ENCODE assay signal across 29 cellular contexts in genomic region chr18:23398401-23398800, GRCh38. TPM values are rescaled to one million over a fixed set of nuclear protein-coding genes. Genes with fewer than 3 reads are reported as not detected.
DNase-seq lines count a peak whose midpoint lies in the region; ATAC-seq lines count a peak whose summit lies in the region.
"Had no signal": no experiment of that assay in that cellular context is flagged by ENCODE, and none has a peak within 500 bp of the region (broad histone marks: within the 10 kb centered on the region; RNA-seq: fewer than 3 reads in every experiment).

No MANE protein-coding gene starts in this region.

- ATAC-seq in activated naive CD8-positive, alpha-beta T cell treated with anti-CD3 and anti-CD28 coated beads, Interleukin-2, amount 50 U/mL, for 24 hours: no peak
- ATAC-seq in T-cell (replicated peaks in 1 of 4): peak in 1 of 4 experiments; percentile 16
- ATAC-seq in GM21515 (IDR thresholded peaks at IDR 0.05; ENCODE audit: unreplicated experiment): no peak
- ATAC-seq: HCT116, K562, left lung, T-helper 17 cell had no signal

- H3K4me1 ChIP-seq in SJCRH30: peaks cover 18% of the 10 kb centered on the region

- H3K9me3 ChIP-seq in SJCRH30 (replicated peaks): no peaks in the 10 kb centered on the region
- H3K9me3 ChIP-seq: Caco-2, left lung, stomach, tibial nerve had no signal

- no peak for DNase-seq in activated naive CD8-positive, alpha-beta T cell treated with anti-CD3 and anti-CD28 coated beads, Interleukin-2, amount 50 U/mL, for 24 hours
- DNase-seq in activated naive CD8-positive, alpha-beta T cell treated with anti-CD3 and anti-CD28 coated beads for 36 hours: no peak
- DNase-seq in T-cell (no peak), fibroblast of peridontal ligament (ENCODE audit: extremely low read depth) (peak; percentile 23), NCI-H1417 (lab: John Stamatoyannopoulos, UW) (no peak), dedifferentiated amniotic fluid mesenchymal stem cell (ENCODE audit: extremely low spot score) (no peak), SJCRH30 (no peak)
- DNase-seq: activated CD4-positive, CD25-positive, alpha-beta regulatory T cell treated with anti-CD3 and anti-CD28 coated beads, Interleukin-2, amount 50 U/mL, for 72 hours; activated effector memory CD4-positive, alpha-beta T cell treated with anti-CD3 and anti-CD28 coated beads, Interleukin-2, amount 50 U/mL, for 16 hours; activated T-cell treated with anti-CD3 and anti-CD28 coated beads, Interleukin-2, amount 50 U/mL, for 1 hour; Caco-2; DMS79; effector CD8-positive, alpha-beta T cell; hypothalamus; left lung; naive B cell; NCI-H1436; NCI-H748 treated with DMSO at 0.1 percent for 48 hours; RPMI8226; stimulated activated CD8-positive, alpha-beta memory T cell treated with anti-CD3 and anti-CD28 coated beads, Interleukin-4, amount 100 ng/mL, for 48 hours; stomach; T-helper 17 cell had no signal

- no peaks in the 10 kb centered on the region for H3K27me3 Mint-ChIP-seq in activated naive CD8-positive, alpha-beta T cell treated with anti-CD3 and anti-CD28 coated beads, Interleukin-2, amount 50 U/mL, for 24 hours
- no peaks in the 10 kb centered on the region for H3K27me3 Mint-ChIP-seq in activated naive CD8-positive, alpha-beta T cell treated with anti-CD3 and anti-CD28 coated beads for 36 hours
- H3K27me3 Mint-ChIP-seq in T-cell: no peaks in the 10 kb centered on the region
- H3K27me3 Mint-ChIP-seq: brain, naive B cell, T-helper 17 cell had no signal

- peaks cover 11% of the 10 kb centered on the region for H3K36me3 Mint-ChIP-seq in activated naive CD8-positive, alpha-beta T cell treated with anti-CD3 and anti-CD28 coated beads, Interleukin-2, amount 50 U/mL, for 24 hours (ENCODE audit: low read depth)
- peaks cover 26% of the 10 kb centered on the region for H3K36me3 Mint-ChIP-seq in activated naive CD8-positive, alpha-beta T cell treated with anti-CD3 and anti-CD28 coated beads for 36 hours
- peaks cover 23% of the 10 kb centered on the region for H3K36me3 Mint-ChIP-seq in T-cell

- H3K4me3 Mint-ChIP-seq in activated naive CD8-positive, alpha-beta T cell treated with anti-CD3 and anti-CD28 coated beads, Interleukin-2, amount 50 U/mL, for 24 hours: no peak overlapping the region
- no peak overlapping the region for H3K4me3 Mint-ChIP-seq in activated naive CD8-positive, alpha-beta T cell treated with anti-CD3 and anti-CD28 coated beads for 36 hours
- peak overlapping the region in 1 of 3 donors; percentile 27 for H3K4me3 Mint-ChIP-seq in T-cell
- H3K4me3 Mint-ChIP-seq: brain, naive B cell, T-helper 17 cell had no signal

- H3K36me3 ChIP-seq in SJCRH30: no peaks in the 10 kb centered on the region
- H3K36me3 ChIP-seq: left lung had no signal

- H3K27me3 ChIP-seq in SJCRH30: no peaks in the 10 kb centered on the region
- H3K27me3 ChIP-seq: left lung, stomach, tibial nerve had no signal

- H3K9me3 Mint-ChIP-seq in activated naive CD8-positive, alpha-beta T cell treated with anti-CD3 and anti-CD28 coated beads, Interleukin-2, amount 50 U/mL, for 24 hours: no peaks in the 10 kb centered on the region
- H3K9me3 Mint-ChIP-seq in activated naive CD8-positive, alpha-beta T cell treated with anti-CD3 and anti-CD28 coated beads for 36 hours: no peaks in the 10 kb centered on the region
- no peaks in the 10 kb centered on the region for H3K9me3 Mint-ChIP-seq in T-cell
- H3K9me3 Mint-ChIP-seq: naive B cell had no signal

- CTCF ChIA-PET in T-cell (lab: Charles Lee): interaction anchor here in 1 of 2 donors (1.5 kb wide), 1 partner anchor 13 kb away, joined by 4 read pairs; no protein-coding TSS in a partner anchor

- peak overlapping the region; percentile 0 for H3K27ac Mint-ChIP-seq in activated naive CD8-positive, alpha-beta T cell treated with anti-CD3 and anti-CD28 coated beads, Interleukin-2, amount 50 U/mL, for 24 hours
- no peak overlapping the region for H3K27ac Mint-ChIP-seq in activated naive CD8-positive, alpha-beta T cell treated with anti-CD3 and anti-CD28 coated beads for 36 hours
- H3K27ac Mint-ChIP-seq in T-cell: peak overlapping the region; percentile 15 to 75
- H3K27ac Mint-ChIP-seq: brain, T-helper 17 cell had no signal

- POLR2A ChIA-PET in T-cell (lab: Charles Lee): interaction anchor here in 1 of 2 donors (0.5 kb wide), 1 partner anchor 1239 kb away, joined by 5 read pairs; no protein-coding TSS in a partner anchor

- no peak overlapping the region for H3K4me3 ChIP-seq in SJCRH30
- H3K4me3 ChIP-seq: K562, left lung, SK-N-MC, skin epidermis, stomach, tibial nerve had no signal

- peaks cover 18% of the 10 kb centered on the region for H3K4me1 Mint-ChIP-seq in activated naive CD8-positive, alpha-beta T cell treated with anti-CD3 and anti-CD28 coated beads, Interleukin-2, amount 50 U/mL, for 24 hours
- peaks cover 15% of the 10 kb centered on the region for H3K4me1 Mint-ChIP-seq in activated naive CD8-positive, alpha-beta T cell treated with anti-CD3 and anti-CD28 coated beads for 36 hours
- peaks cover 22 to 31% (median 30%) of the 10 kb centered on the region in 3 donors for H3K4me1 Mint-ChIP-seq in T-cell
- H3K4me1 Mint-ChIP-seq: naive B cell, T-helper 17 cell had no signal

- no peak overlapping the region for H3K27ac ChIP-seq in SJCRH30
- H3K27ac ChIP-seq: left lung, SK-N-MC, skin epidermis, stomach, tibial nerve had no signal

RNA-seq across cellular contexts. Expression of gene RIOK3, which starts 54.7 kb away (rescaled TPM):
- total RNA-seq in activated naive CD8-positive, alpha-beta T cell treated with anti-CD3 and anti-CD28 coated beads for 36 hours: 10 to 100 TPM; 52.4 to 61.0 TPM
- total RNA-seq in T-cell: 10 to 100 TPM; 63.1 to 99.2 (median 65.3) TPM
- 18.1 and 20.5 TPM in 2 replicates for total RNA-seq in SJCRH30 (2014; rRNA removed; shearing (Covaris generic))
